Comparison of ENCODE assay signal across 1 cellular context in genomic region chr3:27721717-27722564, GRCh38.
TF ChIP-seq lines count a peak whose summit lies in the region.

TSS of gene EOMES (minus strand) at chr3:27722323. CDS start at chr3:27722294, 29 bp downstream.

TF ChIP-seq in A549, 52 proteins besides CTCF, POLR2A, EP300 and RAD21 (continued from another document):
- TF ChIP-seq KDM5A (IDR thresholded peaks at IDR 0.05) (peak; percentile 3; the same call in 1 of the 2 replicates), JUN (IDR thresholded peaks at IDR 0.05) (peak in 1 of 2 experiments; percentile 74; a peak in 3 of 5 replicates), HMGXB4 (CRISPR knock-in tag; IDR thresholded peaks at IDR 0.05; ENCODE audit: borderline replicate concordance) (no peak; the same call in 1 of the 2 replicates), E2F6 (IDR thresholded peaks at IDR 0.05; ENCODE audit: borderline replicate concordance, low read depth) (peak; percentile 35), HDAC2 (IDR thresholded peaks at IDR 0.05) (peak; percentile 100)
